ENCODE assay signal across 20 cellular contexts in genomic region chr12:124286946-124287345, GRCh38. TPM values are rescaled to one million over a fixed set of nuclear protein-coding genes. Genes with fewer than 3 reads are reported as not detected.
DNase-seq lines count a peak whose midpoint lies in the region; ATAC-seq and TF ChIP-seq lines count a peak whose summit lies in the region.
"Had no signal": no experiment of that assay in that cellular context is flagged by ENCODE, and none has a peak within 500 bp of the region (broad histone marks: within the 10 kb centered on the region; RNA-seq: fewer than 3 reads in every experiment).

No MANE protein-coding gene starts in this region.

- H3K4me3 ChIP-seq in BLaER1: no peak overlapping the region
- H3K4me3 ChIP-seq in RWPE2 (ENCODE audit: severe bottlenecking): no peak overlapping the region
- H3K4me3 ChIP-seq: GM23338 had no signal

- peaks cover 23% of the 10 kb centered on the region for H3K9me3 Mint-ChIP-seq in chondrocyte (ENCODE audit: low read depth)

- no peak overlapping the region for H3K27ac Mint-ChIP-seq in chondrocyte (ENCODE audit: unreplicated experiment)
- H3K27ac Mint-ChIP-seq: CD4-positive, CD25-positive, alpha-beta regulatory T cell; CD8-positive, alpha-beta T cell; GM23338; H9; HFFc6 had no signal

- peaks cover 8% of the 10 kb centered on the region for H3K36me3 Mint-ChIP-seq in chondrocyte (ENCODE audit: low read depth)
- H3K36me3 Mint-ChIP-seq: CD4-positive, CD25-positive, alpha-beta regulatory T cell; CD8-positive, alpha-beta T cell had no signal

- H3K4me1 ChIP-seq in BLaER1 (peaks cover 66% of the 10 kb centered on the region), RWPE2 (ENCODE audit: insufficient read depth, poor library complexity, severe bottlenecking) (no peaks in the 10 kb centered on the region)
- H3K4me1 ChIP-seq: Caco-2 had no signal

- no peaks in the 10 kb centered on the region for H3K27me3 ChIP-seq in BLaER1
- no peaks in the 10 kb centered on the region for H3K27me3 ChIP-seq in RWPE2 (ENCODE audit: insufficient read depth, poor library complexity, severe bottlenecking)

- H3K27me3 Mint-ChIP-seq in chondrocyte (ENCODE audit: low read depth): peaks cover 9% of the 10 kb centered on the region

- no peaks in the 10 kb centered on the region for H4K20me1 ChIP-seq in BLaER1

- H3K9me3 ChIP-seq in BLaER1 (peaks cover 23% of the 10 kb centered on the region), RWPE2 (ENCODE audit: severe bottlenecking) (no peaks in the 10 kb centered on the region)

- H3K9ac ChIP-seq in BLaER1: no peak overlapping the region

- no peak for ATAC-seq in RWPE2 (ENCODE audit: low read depth)
- no peak for ATAC-seq in HG03442 (IDR thresholded peaks at IDR 0.05; ENCODE audit: unreplicated experiment)
- ATAC-seq in HG03342 (IDR thresholded peaks at IDR 0.05; ENCODE audit: unreplicated experiment): no peak
- ATAC-seq: CD8-positive, alpha-beta T cell; GM23338; HCT116 had no signal

- H3K36me3 ChIP-seq in BLaER1 (no peaks in the 10 kb centered on the region), RWPE2 (ENCODE audit: low read depth) (no peaks in the 10 kb centered on the region)

- H3K27ac ChIP-seq in BLaER1: no peak overlapping the region
- peak overlapping the region; percentile 25 for H3K27ac ChIP-seq in RWPE2 (ENCODE audit: poor library complexity, severe bottlenecking)
- H3K27ac ChIP-seq: C4-2B had no signal

- DNase-seq in DMS79 (lab: John Stamatoyannopoulos, UW): peak; percentile 50
- no peak for DNase-seq in RWPE2 (ENCODE audit: low spot score)
- DNase-seq in chondrocyte (ENCODE audit: low spot score): peak; percentile 25
- no peak for DNase-seq in germinal center (ENCODE audit: low spot score)
- DNase-seq in T-helper 9 cell: no peak
- DNase-seq: Caco-2; CD4-positive, CD25-positive, alpha-beta regulatory T cell; CD8-positive, alpha-beta T cell; DMS153; GF-D8; H9; HFFc6 had no signal

- H3K4me1 Mint-ChIP-seq in chondrocyte (ENCODE audit: low read depth): peaks cover 31% of the 10 kb centered on the region
- H3K4me1 Mint-ChIP-seq: CD4-positive, CD25-positive, alpha-beta regulatory T cell had no signal

- H3K4me2 ChIP-seq in BLaER1: peak overlapping the region; percentile 37
- H3K4me2 ChIP-seq: GM23338 had no signal

- TF ChIP-seq CTCF in RWPE2 (IDR thresholded peaks at IDR 0.05; ENCODE audit: poor library complexity, severe bottlenecking) (no peak), chondrocyte (IDR thresholded peaks at IDR 0.05) (no peak)

- no peak overlapping the region for H3K4me3 Mint-ChIP-seq in chondrocyte (ENCODE audit: unreplicated experiment)
- H3K4me3 Mint-ChIP-seq: CD4-positive, CD25-positive, alpha-beta regulatory T cell; CD8-positive, alpha-beta T cell; GM23338; H9; HFFc6 had no signal

RNA-seq across cellular contexts. Expression of gene RFLNA, which starts 7.9 kb away (rescaled TPM):
- 1.0 to 4.7 TPM (median 1.3 TPM) in 3 replicates for total RNA-seq in chondrocyte
- total RNA-seq: A172; CD4-positive, CD25-positive, alpha-beta regulatory T cell; CD8-positive, alpha-beta T cell; H4; HFFc6 had no signal

Comparison
In these comparisons a context has a peak if more than half of its experiments do, and no peak if none do; other contexts are left out.
1. DNase-seq: peak in DMS79 (single experiment) and chondrocyte (single experiment); none in RWPE2 (single experiment), germinal center (single experiment) and T-helper 9 cell (single experiment).